Comparison of ENCODE assay signal across 9 cellular contexts in the genomic region with DNA sequence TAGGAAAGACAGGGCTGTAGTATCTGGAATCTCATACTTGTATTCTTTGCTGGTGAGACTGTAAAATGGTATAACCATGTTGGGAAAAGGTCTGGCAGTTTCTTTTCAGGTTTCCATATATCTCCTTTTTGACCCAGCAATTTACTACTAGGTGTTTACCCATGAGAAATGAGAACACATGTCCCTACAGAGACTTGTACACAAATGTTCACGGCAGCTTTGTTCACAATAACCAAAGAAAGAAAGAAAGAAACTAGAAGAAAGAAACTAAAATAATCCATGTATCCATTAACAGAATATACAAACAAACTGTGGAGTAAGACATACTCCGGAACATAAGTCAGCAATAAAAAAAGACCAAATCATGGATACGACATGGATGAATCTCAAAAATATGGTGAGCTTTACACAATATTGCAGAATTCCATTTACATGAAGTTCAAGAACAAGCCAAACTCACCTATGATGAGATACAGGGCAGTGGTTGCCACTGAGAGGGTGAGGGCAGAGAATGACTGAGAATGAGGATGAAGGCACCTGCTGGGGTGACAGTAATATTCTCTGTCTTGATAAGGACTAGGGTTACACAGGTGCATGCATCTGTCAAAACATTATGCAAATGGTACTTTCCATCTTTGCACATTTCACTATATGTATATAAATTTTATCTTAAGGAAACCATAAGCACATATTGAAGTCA. TPM values are rescaled to one million over a fixed set of nuclear protein-coding genes. Genes with fewer than 3 reads are reported as not detected.
DNase-seq lines count a peak whose midpoint lies in the region; ATAC-seq lines count a peak whose summit lies in the region.
"Had no signal": no experiment of that assay in that cellular context is flagged by ENCODE, and none has a peak within 500 bp of the region (broad histone marks: within the 10 kb centered on the region; RNA-seq: fewer than 3 reads in every experiment).

No MANE protein-coding gene starts in this region.

- peaks cover 0 to 21% (median 2%) of the 10 kb centered on the region in 3 donors for H3K36me3 Mint-ChIP-seq in CD8-positive, alpha-beta memory T cell
- H3K36me3 Mint-ChIP-seq in activated CD4-positive, alpha-beta memory T cell treated with anti-CD3 and anti-CD28 coated beads for 36 hours = peaks cover 25% of the 10 kb centered on the region
- peaks cover under 1 to 18% (median 7%) of the 10 kb centered on the region in 5 donors for H3K36me3 Mint-ChIP-seq in naive thymus-derived CD4-positive, alpha-beta T cell

- H3K27me3 ChIP-seq in CD8-positive, alpha-beta memory T cell (ENCODE audit: insufficient read depth, low read length, poor library complexity, severe bottlenecking) = no peaks in the 10 kb centered on the region
- H3K27me3 ChIP-seq in naive thymus-derived CD4-positive, alpha-beta T cell (ENCODE audit: control insufficient read depth in 2 of 2, insufficient read depth in 2 of 2, low read length in 2 of 2) = no peaks in the 10 kb centered on the region

- H3K4me3 ChIP-seq in CD8-positive, alpha-beta memory T cell (ENCODE audit: low read length) = peak overlapping the region; percentile 10
- H3K4me3 ChIP-seq in naive thymus-derived CD4-positive, alpha-beta T cell (ENCODE audit: low read length) = no peak overlapping the region

- H3K27ac Mint-ChIP-seq in CD8-positive, alpha-beta memory T cell = peak overlapping the region; percentile 70 to 99 (median 94)
- peak overlapping the region; percentile 96 for H3K27ac Mint-ChIP-seq in activated CD4-positive, alpha-beta memory T cell treated with anti-CD3 and anti-CD28 coated beads for 36 hours
- H3K27ac Mint-ChIP-seq in naive thymus-derived CD4-positive, alpha-beta T cell = peak overlapping the region; percentile 87 to 99 (median 95)

- peaks cover 80 to 88% (median 86%) of the 10 kb centered on the region in 3 donors for H3K4me1 Mint-ChIP-seq in CD8-positive, alpha-beta memory T cell
- peaks cover 65% of the 10 kb centered on the region for H3K4me1 Mint-ChIP-seq in activated CD4-positive, alpha-beta memory T cell treated with anti-CD3 and anti-CD28 coated beads for 36 hours (ENCODE audit: low read depth)
- peaks cover 64 to 85% (median 75%) of the 10 kb centered on the region in 7 donors for H3K4me1 Mint-ChIP-seq in naive thymus-derived CD4-positive, alpha-beta T cell

- H3K36me3 ChIP-seq in CD8-positive, alpha-beta memory T cell (ENCODE audit: insufficient read depth, low read length) = peaks cover 3% of the 10 kb centered on the region
- peaks cover 0 to 10% (median 0%) of the 10 kb centered on the region in 3 experiments for H3K36me3 ChIP-seq in naive thymus-derived CD4-positive, alpha-beta T cell (ENCODE audit: control insufficient read depth in 2 of 3, insufficient read depth in 3 of 3, low read length in 3 of 3)

- intact Hi-C loops in activated CD4-positive, alpha-beta memory T cell treated with anti-CD3 and anti-CD28 coated beads for 36 hours (cut with micrococcal nuclease) = loop anchor here (5.0 kb wide), 2 partner anchors 377 to 1232 kb away; partner anchors contain the start of gene TBC1D5
- intact Hi-C loops in naive thymus-derived CD4-positive, alpha-beta T cell (cut with micrococcal nuclease) = loop anchor here in 1 of 2 donors (1.0 to 5.0 kb wide), 2 partner anchors 40 to 642 kb away; no protein-coding TSS in a partner anchor

- no peaks in the 10 kb centered on the region for H3K9me3 ChIP-seq in CD8-positive, alpha-beta memory T cell (ENCODE audit: low read length)
- H3K9me3 ChIP-seq in naive thymus-derived CD4-positive, alpha-beta T cell (ENCODE audit: control insufficient read depth in 2 of 3, low read length in 3 of 3) = no peaks in the 10 kb centered on the region

- POLR2A ChIA-PET in CD8-positive, alpha-beta memory T cell (lab: Charles Lee) = interaction anchor here (1.8 to 2.6 kb wide), 2 partner anchors 29 to 224 kb away, joined by 6 to 8 read pairs; no protein-coding TSS in a partner anchor
- POLR2A ChIA-PET in activated CD4-positive, alpha-beta memory T cell treated with anti-CD3 and anti-CD28 coated beads for 36 hours (lab: Charles Lee) = interaction anchor here (1.0 to 2.4 kb wide), 5 partner anchors 10 to 186 kb away, joined by 3 to 34 read pairs (median 5); no protein-coding TSS in a partner anchor
- POLR2A ChIA-PET in naive thymus-derived CD4-positive, alpha-beta T cell (lab: Charles Lee) = interaction anchor here (0.5 to 4.6 kb wide), 5 partner anchors 15 to 225 kb away, joined by 5 to 39 read pairs (median 9); no protein-coding TSS in a partner anchor

- no peaks in the 10 kb centered on the region for H3K27me3 Mint-ChIP-seq in CD8-positive, alpha-beta memory T cell
- H3K27me3 Mint-ChIP-seq in activated CD4-positive, alpha-beta memory T cell treated with anti-CD3 and anti-CD28 coated beads for 36 hours = no peaks in the 10 kb centered on the region
- no peaks in the 10 kb centered on the region for H3K27me3 Mint-ChIP-seq in naive thymus-derived CD4-positive, alpha-beta T cell

- CTCF ChIA-PET in CD8-positive, alpha-beta memory T cell (lab: Charles Lee) = interaction anchor here (1.4 kb wide), 1 partner anchor 221 kb away, joined by 6 read pairs; no protein-coding TSS in a partner anchor
- CTCF ChIA-PET in activated CD4-positive, alpha-beta memory T cell treated with anti-CD3 and anti-CD28 coated beads for 36 hours (lab: Charles Lee) = interaction anchor here (1.2 to 5.4 kb wide), 5 partner anchors 10 to 243 kb away, joined by 3 to 23 read pairs (median 4); no protein-coding TSS in a partner anchor
- CTCF ChIA-PET in naive thymus-derived CD4-positive, alpha-beta T cell (lab: Charles Lee) = interaction anchor here (1.4 kb wide), 1 partner anchor 136 kb away, joined by 5 read pairs; no protein-coding TSS in a partner anchor

- no peaks in the 10 kb centered on the region for H3K9me3 Mint-ChIP-seq in CD8-positive, alpha-beta memory T cell
- H3K9me3 Mint-ChIP-seq in activated CD4-positive, alpha-beta memory T cell treated with anti-CD3 and anti-CD28 coated beads for 36 hours = no peaks in the 10 kb centered on the region
- peaks cover 0 to 3% (median 0%) of the 10 kb centered on the region in 11 donors for H3K9me3 Mint-ChIP-seq in naive thymus-derived CD4-positive, alpha-beta T cell

- H3K4me3 Mint-ChIP-seq in CD8-positive, alpha-beta memory T cell = peak overlapping the region; percentile 65 to 98 (median 93)
- H3K4me3 Mint-ChIP-seq in activated CD4-positive, alpha-beta memory T cell treated with anti-CD3 and anti-CD28 coated beads for 36 hours = peak overlapping the region; percentile 94
- peak overlapping the region in 9 of 10 donors; percentile 27 to 98 (median 95) for H3K4me3 Mint-ChIP-seq in naive thymus-derived CD4-positive, alpha-beta T cell

- no peak overlapping the region for H3K27ac ChIP-seq in CD8-positive, alpha-beta memory T cell (ENCODE audit: low read depth, low read length)
- peak overlapping the region; percentile 88 for H3K27ac ChIP-seq in naive thymus-derived CD4-positive, alpha-beta T cell (ENCODE audit: low read depth, low read length)

- peaks cover 75% of the 10 kb centered on the region for H3K4me1 ChIP-seq in CD8-positive, alpha-beta memory T cell (ENCODE audit: insufficient read depth, low read length)
- H3K4me1 ChIP-seq in naive thymus-derived CD4-positive, alpha-beta T cell (ENCODE audit: control insufficient read depth in 2 of 2, insufficient read depth in 2 of 2, low read length in 2 of 2) = peaks cover 47 to 65% of the 10 kb centered on the region in 2 donors

- ATAC-seq in GM21576 (IDR thresholded peaks at IDR 0.05; ENCODE audit: unreplicated experiment) (peak; percentile 12), GM18519 (IDR thresholded peaks at IDR 0.05; ENCODE audit: low FRiP score, unreplicated experiment) (no peak), HG03039 (IDR thresholded peaks at IDR 0.05; ENCODE audit: unreplicated experiment) (no peak)
- ATAC-seq in naive thymus-derived CD4-positive, alpha-beta T cell = no peak

- DNase-seq in CD8-positive, alpha-beta memory T cell = no peak
- DNase-seq in activated CD4-positive, alpha-beta memory T cell treated with anti-CD3 and anti-CD28 coated beads for 36 hours = peak; percentile 49
- DNase-seq in naive thymus-derived CD4-positive, alpha-beta T cell = no peak
- no peak for DNase-seq in NK-92 (lab: John Stamatoyannopoulos, UW; ENCODE audit: unreplicated experiment)
- no peak for DNase-seq in NCI-H187 (lab: John Stamatoyannopoulos, UW)
- DNase-seq: NCI-H1436 had no signal

RNA-seq across cellular contexts. Expression of gene RFTN1, which starts 2.7 kb away (rescaled TPM):
- total RNA-seq in CD8-positive, alpha-beta memory T cell = 100 to 1,000 TPM; 125 to 126 TPM
- polyA plus RNA-seq in CD8-positive, alpha-beta memory T cell = 87.4 TPM
- 100 to 1,000 TPM; 104 to 106 TPM for total RNA-seq in activated CD4-positive, alpha-beta memory T cell treated with anti-CD3 and anti-CD28 coated beads for 36 hours
- 10 to 100 TPM; 51.1 to 68.8 (median 61.5) TPM for total RNA-seq in naive thymus-derived CD4-positive, alpha-beta T cell
- 10 to 100 TPM; 44.8 to 53.2 TPM for polyA plus RNA-seq in naive thymus-derived CD4-positive, alpha-beta T cell
